28 cellular contexts compared by ENCODE assay signal in genomic region chr1:110475358-110476027, GRCh38. TPM values are rescaled to one million over a fixed set of nuclear protein-coding genes. Genes with fewer than 3 reads are reported as not detected.
DNase-seq lines count a peak whose midpoint lies in the region; ATAC-seq and TF ChIP-seq lines count a peak whose summit lies in the region.
"Had no signal": no experiment of that assay in that cellular context is flagged by ENCODE, and none has a peak within 500 bp of the region (broad histone marks: within the 10 kb centered on the region; RNA-seq: fewer than 3 reads in every experiment).

No MANE protein-coding gene starts in this region.

- ATAC-seq in esophagus mucosa (peak; percentile 22), HG03159 (IDR thresholded peaks at IDR 0.05; ENCODE audit: unreplicated experiment) (no peak)
- ATAC-seq: left colon; stimulated activated naive CD8-positive, alpha-beta T cell treated with anti-CD3 and anti-CD28 coated beads, Interleukin-15, Interleukin-2, amounts not matched to agents 100 U/mL and 50 U/mL, for 24 hours had no signal

- H3K4me3 ChIP-seq in retinal pigment epithelial cell (ENCODE audit: low read length), result no peak overlapping the region
- H3K4me3 ChIP-seq: Peyer's patch, prostate gland, thyroid gland had no signal

- TF ChIP-seq CTCF in retinal pigment epithelial cell (conservative IDR thresholded peaks at IDR 0.05; ENCODE audit: low read depth, low read length), result peak; percentile 7

- in situ Hi-C loops in ACHN (cut with HindIII; ENCODE audit: low pct_ligation_motif_present, low pct_unique_long_range_greater_than_20kb, low sequenced_read_pairs), result no loop called here

- peak; percentile 79 for DNase-seq in ELF-1 (ENCODE audit: low read depth, low spot score)
- peak; percentile 29 for DNase-seq in HuH-7 (ENCODE audit: low spot score)
- no peak for DNase-seq in retinal pigment epithelial cell (ENCODE audit: low read depth)
- DNase-seq in activated CD8-positive, alpha-beta memory T cell treated with anti-CD3 and anti-CD28 coated beads, Interleukin-2, amount 50 U/mL, for 4 hours, result no peak
- DNase-seq in ACHN, result no peak
- DNase-seq: activated CD4-positive, alpha-beta T cell treated with anti-CD3 and anti-CD28 coated beads, Interleukin-2, amount 50 U/mL, for 48 hours; activated naive CD4-positive, alpha-beta T cell; amygdala; Karpas-422; left colon; midbrain; NCI-H1048; NCI-H2029; NCI-H446 treated with DMSO at 0.1 percent for 48 hours; nephron progenitor cell; NK-92 treated with Interleukin-12 subunit alpha and Interleukin-12 subunit beta, amount 100 ng/mL, for 24 hours; stimulated activated CD4-positive, alpha-beta T cell treated with anti-CD3 and anti-CD28 coated beads, Interleukin-2, amount 100 ng/mL, for 48 hours; stimulated activated naive CD8-positive, alpha-beta T cell treated with anti-CD3 and anti-CD28 coated beads, Interleukin-15, Interleukin-2, amounts not matched to agents 100 U/mL and 50 U/mL, for 24 hours had no signal

RNA-seq across cellular contexts. Expression of gene PROK1, which starts 24.5 kb away (rescaled TPM):
- 0.20 TPM for total RNA-seq in esophagus mucosa
- total RNA-seq: Daoy; epithelial cell of proximal tubule; frontal cortex; left colon; Peyer's patch; skeletal muscle tissue; T-helper 2 cell treated with Interferon-gamma antibody and Interleukin-4, amounts not matched to agents 100 ng/mL and 5 ng/mL, for 36 hours had no signal

RNA-seq across cellular contexts. Expression of gene KCNA10, which starts 43.5 kb away (rescaled TPM):
- total RNA-seq in esophagus mucosa, result not detected
- total RNA-seq: Daoy; epithelial cell of proximal tubule; frontal cortex; left colon; Peyer's patch; prostate gland; T-helper 2 cell treated with Interferon-gamma antibody and Interleukin-4, amounts not matched to agents 100 ng/mL and 5 ng/mL, for 36 hours; thyroid gland had no signal

Comparison
In these comparisons a context has a peak if more than half of its experiments do, and no peak if none do; other contexts are left out.
1. DNase-seq: peak in ELF-1 (single experiment) and HuH-7 (single experiment); none in retinal pigment epithelial cell (single experiment), activated CD8-positive, alpha-beta memory T cell treated with anti-CD3 and anti-CD28 coated beads, Interleukin-2, amount 50 U/mL, for 4 hours (single experiment) and ACHN (single experiment).